8 cellular contexts compared by ENCODE assay signal in the genomic region with DNA sequence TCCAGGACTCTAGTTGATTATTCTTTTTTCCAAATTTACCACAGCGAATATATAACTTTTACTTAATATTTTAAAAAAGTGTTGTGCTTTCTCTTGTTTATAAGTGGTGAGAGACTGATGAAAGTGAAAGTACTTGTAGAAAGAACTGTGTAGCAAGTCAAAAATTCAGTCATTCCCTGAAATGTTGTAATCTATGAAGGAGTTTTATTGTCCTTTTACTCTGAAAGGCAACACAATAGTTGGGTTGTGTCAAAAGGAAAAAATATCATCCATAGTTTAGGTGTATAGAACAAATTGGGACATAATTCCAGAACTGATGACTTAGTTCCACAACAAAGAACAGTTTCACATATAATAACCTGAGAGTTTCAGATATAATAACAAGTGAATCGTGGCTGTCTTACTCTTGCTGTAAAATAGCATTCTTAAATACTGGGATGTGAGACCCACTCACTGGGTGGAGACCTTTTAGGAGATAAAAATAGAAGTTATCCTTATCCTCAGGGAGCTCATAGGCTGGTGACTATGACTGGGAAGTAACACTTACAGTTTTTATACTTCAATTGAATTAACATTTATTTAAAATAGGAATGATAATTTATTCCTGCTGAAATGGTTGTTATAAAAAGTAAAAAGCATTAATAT. TPM values are rescaled to one million over a fixed set of nuclear protein-coding genes. Genes with fewer than 3 reads are reported as not detected.
DNase-seq lines count a peak whose midpoint lies in the region; ATAC-seq and TF ChIP-seq lines count a peak whose summit lies in the region.

No MANE protein-coding gene starts in this region.

- H4K20me1 ChIP-seq in fibroblast of lung (ENCODE audit: control insufficient read depth, extremely low read depth, insufficient read depth, low read length): no peaks in the 10 kb centered on the region

- CTCF ChIA-PET in CD8-positive, alpha-beta memory T cell (lab: Charles Lee): no interaction called here

- DNase-seq in CD8-positive, alpha-beta memory T cell: no peak
- no peak for DNase-seq in T-helper 17 cell
- DNase-seq in fibroblast of lung (ENCODE audit: low read depth in 2 of 2): peak in 1 of 2 donors; percentile 73
- DNase-seq in lower leg skin (ENCODE audit: low spot score in 2 of 2): no peak

- H3K9ac ChIP-seq in fibroblast of lung (ENCODE audit: insufficient read depth, low read length) (peak overlapping the region; percentile 34), parathyroid adenoma (no peak overlapping the region)

- no peak for TF ChIP-seq CTCF in fibroblast of lung (conservative IDR thresholded peaks at IDR 0.05 in 1 of 2, IDR thresholded peaks at IDR 0.05 in 1 of 2; ENCODE audit: low read depth in 1 of 2, low read length in 2 of 2)
- no peak for TF ChIP-seq CTCF in parathyroid adenoma (IDR thresholded peaks at IDR 0.05)
- TF ChIP-seq CTCF in lower leg skin (IDR thresholded peaks at IDR 0.05): no peak

- peak overlapping the region; percentile 69 for H3K27ac ChIP-seq in CD8-positive, alpha-beta memory T cell (ENCODE audit: low read depth, low read length)
- peak overlapping the region; percentile 84 for H3K27ac ChIP-seq in fibroblast of lung (ENCODE audit: insufficient read depth, low read length)
- H3K27ac ChIP-seq in parathyroid adenoma: no peak overlapping the region

- H3K9me3 Mint-ChIP-seq in CD8-positive, alpha-beta memory T cell: no peaks in the 10 kb centered on the region

- no peaks in the 10 kb centered on the region for H3K9me3 ChIP-seq in CD8-positive, alpha-beta memory T cell (ENCODE audit: low read length)
- no peaks in the 10 kb centered on the region for H3K9me3 ChIP-seq in T-helper 17 cell (ENCODE audit: control insufficient read depth, low read length, poor library complexity, severe bottlenecking)
- H3K9me3 ChIP-seq in fibroblast of lung (ENCODE audit: control insufficient read depth, insufficient read depth, low read depth, low read length): no peaks in the 10 kb centered on the region
- no peaks in the 10 kb centered on the region for H3K9me3 ChIP-seq in parathyroid adenoma (ENCODE audit: control insufficient read depth, low read length)

- peaks cover 19% of the 10 kb centered on the region for H3K4me1 ChIP-seq in CD8-positive, alpha-beta memory T cell (ENCODE audit: insufficient read depth, low read length)
- H3K4me1 ChIP-seq in fibroblast of lung (ENCODE audit: control insufficient read depth, extremely low read depth, insufficient read depth, low read length) (peaks cover 5% of the 10 kb centered on the region), parathyroid adenoma (peaks cover 6% of the 10 kb centered on the region)

- H3K27me3 ChIP-seq in CD8-positive, alpha-beta memory T cell (ENCODE audit: insufficient read depth, low read length, poor library complexity, severe bottlenecking): no peaks in the 10 kb centered on the region
- H3K27me3 ChIP-seq in fibroblast of lung (ENCODE audit: control insufficient read depth, insufficient read depth, low read length): no peaks in the 10 kb centered on the region
- H3K27me3 ChIP-seq in parathyroid adenoma (ENCODE audit: control insufficient read depth, insufficient read depth, low read length): no peaks in the 10 kb centered on the region

- no peak for TF ChIP-seq POLR2A in lower leg skin (IDR thresholded peaks at IDR 0.05)

- intact Hi-C loops in lower leg skin (cut with DNase I; ENCODE audit: low total_unique reads): no loop called here

- no peaks in the 10 kb centered on the region for H3K27me3 Mint-ChIP-seq in CD8-positive, alpha-beta memory T cell
- no peaks in the 10 kb centered on the region for H3K27me3 Mint-ChIP-seq in T-helper 17 cell

- H3K27ac Mint-ChIP-seq in CD8-positive, alpha-beta memory T cell: peak overlapping the region; percentile 94 to 98 (median 98)
- peak overlapping the region; percentile 98 for H3K27ac Mint-ChIP-seq in T-helper 17 cell

- H3K4me3 Mint-ChIP-seq in CD8-positive, alpha-beta memory T cell: peak overlapping the region; percentile 76 to 89 (median 86)
- peak overlapping the region; percentile 81 for H3K4me3 Mint-ChIP-seq in T-helper 17 cell

- H3K4me2 ChIP-seq in fibroblast of lung (ENCODE audit: extremely low read depth, insufficient read depth, low read length) (peak overlapping the region; percentile 55), parathyroid adenoma (ENCODE audit: low read length) (peak overlapping the region; percentile 55)

- H3K79me2 ChIP-seq in fibroblast of lung (ENCODE audit: control insufficient read depth, insufficient read depth, low read length) (peaks cover 39% of the 10 kb centered on the region), parathyroid adenoma (peaks cover 20% of the 10 kb centered on the region)

- no peak overlapping the region for H2AFZ ChIP-seq in fibroblast of lung (ENCODE audit: low read length)
- no peak overlapping the region for H2AFZ ChIP-seq in parathyroid adenoma

- H3K4me3 ChIP-seq in CD8-positive, alpha-beta memory T cell (ENCODE audit: low read length): peak overlapping the region; percentile 46
- H3K4me3 ChIP-seq in fibroblast of lung (replicated peaks in 1 of 4; ENCODE audit: control extremely low read depth in 1 of 4, insufficient read depth in 1 of 4, low read depth in 3 of 4, low read length in 4 of 4) (peak overlapping the region; percentile 20 to 51 (median 42)), parathyroid adenoma (ENCODE audit: low read depth, low read length) (peak overlapping the region; percentile 19), lower leg skin (ENCODE audit: low read depth, poor library complexity, severe bottlenecking) (no peak overlapping the region)

- POLR2A ChIA-PET in CD8-positive, alpha-beta memory T cell (lab: Charles Lee): no interaction called here

- ATAC-seq in T-helper 17 cell (no peak), GM19324 (IDR thresholded peaks at IDR 0.05; ENCODE audit: low FRiP score, unreplicated experiment) (no peak), GM19395 (IDR thresholded peaks at IDR 0.05; ENCODE audit: unreplicated experiment) (no peak), GM21528 (IDR thresholded peaks at IDR 0.05; ENCODE audit: low FRiP score, unreplicated experiment) (no peak)

- WGBS in lower leg skin, 2 donors: 17 to 25% methylated on average over 2 of the region's 2 CpGs

- H3K4me1 Mint-ChIP-seq in CD8-positive, alpha-beta memory T cell: peaks cover 34 to 65% (median 53%) of the 10 kb centered on the region in 3 donors
- H3K4me1 Mint-ChIP-seq in T-helper 17 cell: peaks cover 14% of the 10 kb centered on the region

- peaks cover 12% of the 10 kb centered on the region for H3K36me3 ChIP-seq in CD8-positive, alpha-beta memory T cell (ENCODE audit: insufficient read depth, low read length)
- H3K36me3 ChIP-seq in fibroblast of lung (ENCODE audit: control insufficient read depth, insufficient read depth, low read length): peaks cover 2% of the 10 kb centered on the region
- no peaks in the 10 kb centered on the region for H3K36me3 ChIP-seq in parathyroid adenoma (ENCODE audit: control insufficient read depth, insufficient read depth, low read length)

- H3K36me3 Mint-ChIP-seq in CD8-positive, alpha-beta memory T cell: peaks cover 5 to 44% (median 17%) of the 10 kb centered on the region in 3 donors
- H3K36me3 Mint-ChIP-seq in T-helper 17 cell (ENCODE audit: low read depth): no peaks in the 10 kb centered on the region

RNA-seq across cellular contexts. Expression of gene CYB5B, which starts 20.6 kb away (rescaled TPM):
- total RNA-seq in CD8-positive, alpha-beta memory T cell: 100 to 1,000 TPM; 152 to 153 TPM
- 115 TPM for polyA plus RNA-seq in CD8-positive, alpha-beta memory T cell
- total RNA-seq in T-helper 17 cell: 10 to 100 TPM; 32.8 to 42.4 TPM
- 37.2 and 87.4 TPM in 2 replicates for total RNA-seq in fibroblast of lung
- polyA plus RNA-seq in fibroblast of lung: 220 and 248 TPM in 2 replicates
- 123 and 144 TPM in 2 replicates for polyA plus RNA-seq in fibroblast of lung (2012)
- 115 and 178 TPM in 2 replicates for polyA minus RNA-seq in fibroblast of lung (ENCODE audit: low replicate concordance)
- 10 to 100 TPM; 22.3 to 34.5 (median 25.9) TPM for total RNA-seq in lower leg skin

RNA-seq across cellular contexts. Expression of gene TERF2, which starts 59.2 kb away (rescaled TPM):
- 10 to 100 TPM; 55.4 to 60.6 TPM for total RNA-seq in CD8-positive, alpha-beta memory T cell
- 29.5 TPM for polyA plus RNA-seq in CD8-positive, alpha-beta memory T cell
- total RNA-seq in T-helper 17 cell (10 to 100 TPM; 29.6 to 30.6 TPM), fibroblast of lung (9.8 and 16.3 TPM in 2 replicates), lower leg skin (10 to 100 TPM; 12.4 to 24.2 (median 19.0) TPM)
- polyA plus RNA-seq in fibroblast of lung: 18.8 and 22.9 TPM in 2 replicates
- polyA plus RNA-seq in fibroblast of lung (2012): 16.4 and 21.0 TPM in 2 replicates
- 27.2 and 27.3 TPM in 2 replicates for polyA minus RNA-seq in fibroblast of lung (ENCODE audit: low replicate concordance)
